ENCODE assay signal across 16 cellular contexts in the genomic region with DNA sequence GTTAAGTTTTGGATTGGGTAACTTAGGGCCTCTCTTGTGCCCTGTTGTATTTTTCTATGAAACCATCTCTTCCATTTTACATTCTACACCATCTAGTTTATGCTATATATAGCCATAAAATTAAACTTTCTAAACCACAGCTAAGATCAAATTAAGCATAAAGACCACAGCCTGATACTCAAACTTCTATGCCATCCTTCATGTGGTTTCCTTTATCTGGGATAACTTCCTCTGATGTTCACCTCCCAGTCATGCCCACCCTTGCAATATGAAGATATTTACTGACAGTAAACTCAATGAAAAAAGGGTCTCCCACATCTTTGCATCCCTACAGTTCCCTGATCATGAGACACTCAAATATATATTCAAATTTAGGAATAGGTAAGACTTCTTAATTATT. TPM values are rescaled to one million over a fixed set of nuclear protein-coding genes. Genes with fewer than 3 reads are reported as not detected.
DNase-seq lines count a peak whose midpoint lies in the region; ATAC-seq and TF ChIP-seq lines count a peak whose summit lies in the region.
"Had no signal": no experiment of that assay in that cellular context is flagged by ENCODE, and none has a peak within 500 bp of the region (broad histone marks: within the 10 kb centered on the region; RNA-seq: fewer than 3 reads in every experiment).

No MANE protein-coding gene starts in this region.

- peaks cover 38% of the 10 kb centered on the region for H3K36me3 Mint-ChIP-seq in T-helper 2 cell treated with Interferon-gamma antibody and Interleukin-4, amounts not matched to agents 5 μg/mL and 100 μg/mL, for 36 hours (ENCODE audit: low read depth)
- peaks cover 43% of the 10 kb centered on the region for H3K36me3 Mint-ChIP-seq in stimulated activated naive CD8-positive, alpha-beta T cell treated with anti-CD3 and anti-CD28 coated beads, Interleukin-15, Interleukin-2, amounts not matched to agents 100 ng/mL and 50 ng/mL, for 24 hours (ENCODE audit: low read depth)
- peaks cover 48% of the 10 kb centered on the region for H3K36me3 Mint-ChIP-seq in activated naive CD8-positive, alpha-beta T cell treated with anti-CD3 and anti-CD28 coated beads for 36 hours

- H3K27ac ChIP-seq in vagina, result no peak overlapping the region
- H3K27ac ChIP-seq: 22Rv1 had no signal

- H3K9me3 ChIP-seq in vagina, result no peaks in the 10 kb centered on the region

- peak overlapping the region; percentile 39 for H3K27ac Mint-ChIP-seq in T-helper 2 cell treated with Interferon-gamma antibody and Interleukin-4, amounts not matched to agents 5 μg/mL and 100 μg/mL, for 36 hours
- H3K27ac Mint-ChIP-seq in stimulated activated naive CD8-positive, alpha-beta T cell treated with anti-CD3 and anti-CD28 coated beads, Interleukin-15, Interleukin-2, amounts not matched to agents 100 ng/mL and 50 ng/mL, for 24 hours, result peak overlapping the region; percentile 43
- peak overlapping the region; percentile 72 for H3K27ac Mint-ChIP-seq in activated naive CD8-positive, alpha-beta T cell treated with anti-CD3 and anti-CD28 coated beads for 36 hours
- H3K27ac Mint-ChIP-seq in stimulated activated naive CD8-positive, alpha-beta T cell treated with anti-CD3 and anti-CD28 coated beads, Interleukin-15, amount 100 ng/mL, for 72 hours, result peak overlapping the region; percentile 10 to 12
- H3K27ac Mint-ChIP-seq: GM23338 had no signal

- no peak overlapping the region for H3K4me3 ChIP-seq in vagina
- H3K4me3 ChIP-seq: GM23338 had no signal

- H3K4me1 ChIP-seq in vagina, result peaks cover 27% of the 10 kb centered on the region

- H3K4me1 Mint-ChIP-seq in T-helper 2 cell treated with Interferon-gamma antibody and Interleukin-4, amounts not matched to agents 5 μg/mL and 100 μg/mL, for 36 hours (ENCODE audit: low read depth), result peaks cover 42% of the 10 kb centered on the region
- peaks cover 56% of the 10 kb centered on the region for H3K4me1 Mint-ChIP-seq in stimulated activated naive CD8-positive, alpha-beta T cell treated with anti-CD3 and anti-CD28 coated beads, Interleukin-15, Interleukin-2, amounts not matched to agents 100 ng/mL and 50 ng/mL, for 24 hours (ENCODE audit: low read depth)
- H3K4me1 Mint-ChIP-seq in activated naive CD8-positive, alpha-beta T cell treated with anti-CD3 and anti-CD28 coated beads for 36 hours, result peaks cover 42% of the 10 kb centered on the region
- H3K4me1 Mint-ChIP-seq in stimulated activated naive CD8-positive, alpha-beta T cell treated with anti-CD3 and anti-CD28 coated beads, Interleukin-15, amount 100 ng/mL, for 72 hours, result peaks cover 55% of the 10 kb centered on the region

- DNase-seq in T-helper 2 cell treated with Interferon-gamma antibody and Interleukin-4, amounts not matched to agents 5 μg/mL and 100 μg/mL, for 36 hours (ENCODE audit: low spot score), result no peak
- DNase-seq in T-helper 2 cell (no peak), vagina (ENCODE audit: extremely low spot score in 2 of 2) (no peak)
- no peak for DNase-seq in stimulated activated naive CD8-positive, alpha-beta T cell treated with anti-CD3 and anti-CD28 coated beads, Interleukin-15, Interleukin-2, amounts not matched to agents 100 U/mL and 50 U/mL, for 24 hours
- no peak for DNase-seq in activated naive CD8-positive, alpha-beta T cell treated with anti-CD3 and anti-CD28 coated beads for 36 hours
- no peak for DNase-seq in stimulated activated naive CD8-positive, alpha-beta T cell treated with anti-CD3 and anti-CD28 coated beads, Interleukin-15, amount 100 ng/mL, for 72 hours
- DNase-seq in activated CD8-positive, alpha-beta memory T cell treated with anti-CD3 and anti-CD28 coated beads, Interleukin-2, amount 50 U/mL, for 4 hours, result no peak
- DNase-seq: C1 segment of cervical spinal cord, DMS53, NCI-H1092, NCI-H1694, NCI-H69 had no signal

- no peaks in the 10 kb centered on the region for H3K27me3 ChIP-seq in vagina

- intact Hi-C loops in vagina (cut with DNase I), result no loop called here

- H3K27me3 Mint-ChIP-seq in T-helper 2 cell treated with Interferon-gamma antibody and Interleukin-4, amounts not matched to agents 5 μg/mL and 100 μg/mL, for 36 hours (ENCODE audit: low read depth), result no peaks in the 10 kb centered on the region
- no peaks in the 10 kb centered on the region for H3K27me3 Mint-ChIP-seq in stimulated activated naive CD8-positive, alpha-beta T cell treated with anti-CD3 and anti-CD28 coated beads, Interleukin-15, Interleukin-2, amounts not matched to agents 100 ng/mL and 50 ng/mL, for 24 hours
- H3K27me3 Mint-ChIP-seq in activated naive CD8-positive, alpha-beta T cell treated with anti-CD3 and anti-CD28 coated beads for 36 hours, result no peaks in the 10 kb centered on the region
- no peaks in the 10 kb centered on the region for H3K27me3 Mint-ChIP-seq in stimulated activated naive CD8-positive, alpha-beta T cell treated with anti-CD3 and anti-CD28 coated beads, Interleukin-15, amount 100 ng/mL, for 72 hours

- H3K4me3 Mint-ChIP-seq in T-helper 2 cell treated with Interferon-gamma antibody and Interleukin-4, amounts not matched to agents 5 μg/mL and 100 μg/mL, for 36 hours, result peak overlapping the region; percentile 39
- no peak overlapping the region for H3K4me3 Mint-ChIP-seq in stimulated activated naive CD8-positive, alpha-beta T cell treated with anti-CD3 and anti-CD28 coated beads, Interleukin-15, Interleukin-2, amounts not matched to agents 100 ng/mL and 50 ng/mL, for 24 hours
- peak overlapping the region; percentile 10 for H3K4me3 Mint-ChIP-seq in activated naive CD8-positive, alpha-beta T cell treated with anti-CD3 and anti-CD28 coated beads for 36 hours
- peak overlapping the region in 1 of 2 donors; percentile 8 for H3K4me3 Mint-ChIP-seq in stimulated activated naive CD8-positive, alpha-beta T cell treated with anti-CD3 and anti-CD28 coated beads, Interleukin-15, amount 100 ng/mL, for 72 hours
- H3K4me3 Mint-ChIP-seq: GM23338 had no signal

- H3K36me3 ChIP-seq in vagina, result peaks cover 0 to 22% of the 10 kb centered on the region in 2 donors

- TF ChIP-seq CTCF in vagina (IDR thresholded peaks at IDR 0.05), result no peak

- no peak for TF ChIP-seq POLR2A in vagina (IDR thresholded peaks at IDR 0.05)

- peaks cover 2% of the 10 kb centered on the region for H3K9me3 Mint-ChIP-seq in T-helper 2 cell treated with Interferon-gamma antibody and Interleukin-4, amounts not matched to agents 5 μg/mL and 100 μg/mL, for 36 hours
- no peaks in the 10 kb centered on the region for H3K9me3 Mint-ChIP-seq in stimulated activated naive CD8-positive, alpha-beta T cell treated with anti-CD3 and anti-CD28 coated beads, Interleukin-15, Interleukin-2, amounts not matched to agents 100 ng/mL and 50 ng/mL, for 24 hours
- no peaks in the 10 kb centered on the region for H3K9me3 Mint-ChIP-seq in activated naive CD8-positive, alpha-beta T cell treated with anti-CD3 and anti-CD28 coated beads for 36 hours
- H3K9me3 Mint-ChIP-seq in stimulated activated naive CD8-positive, alpha-beta T cell treated with anti-CD3 and anti-CD28 coated beads, Interleukin-15, amount 100 ng/mL, for 72 hours, result no peaks in the 10 kb centered on the region
- H3K9me3 Mint-ChIP-seq: GM23338 had no signal

- ATAC-seq in stimulated activated naive CD8-positive, alpha-beta T cell treated with anti-CD3 and anti-CD28 coated beads, Interleukin-15, Interleukin-2, amounts not matched to agents 100 U/mL and 50 U/mL, for 24 hours, result no peak
- no peak for ATAC-seq in stimulated activated naive CD8-positive, alpha-beta T cell treated with anti-CD3 and anti-CD28 coated beads, Interleukin-15, amount 100 ng/mL, for 72 hours
- ATAC-seq: GM23338, Right ventricle myocardium inferior had no signal

RNA-seq across cellular contexts. Expression of a gene that starts 4.2 kb away (rescaled TPM):
- 10 to 100 TPM; 42.2 to 45.3 TPM for total RNA-seq in activated naive CD8-positive, alpha-beta T cell treated with anti-CD3 and anti-CD28 coated beads for 36 hours
- total RNA-seq in vagina, result 55.0 TPM

RNA-seq across cellular contexts. Expression of a gene that starts 5.5 kb away (rescaled TPM):
- total RNA-seq in activated naive CD8-positive, alpha-beta T cell treated with anti-CD3 and anti-CD28 coated beads for 36 hours, result 10 to 100 TPM; 29.8 to 29.9 TPM
- total RNA-seq in vagina, result 18.4 TPM

RNA-seq across cellular contexts. Expression of a gene that starts 41.1 kb away (rescaled TPM):
- not detected for total RNA-seq in activated naive CD8-positive, alpha-beta T cell treated with anti-CD3 and anti-CD28 coated beads for 36 hours
- total RNA-seq in vagina, result not detected

RNA-seq across cellular contexts. Expression of a gene that starts 41.2 kb away (rescaled TPM):
- total RNA-seq in activated naive CD8-positive, alpha-beta T cell treated with anti-CD3 and anti-CD28 coated beads for 36 hours, result under 1 TPM; 0.08 to 0.10 TPM
- total RNA-seq in vagina, result 1.7 TPM

Comparison
In these comparisons a context has a peak if more than half of its experiments do, and no peak if none do; other contexts are left out.
1. H3K27ac Mint-ChIP-seq: peak in every context shown above with its lines; median percentile 72 in activated naive CD8-positive, alpha-beta T cell treated with anti-CD3 and anti-CD28 coated beads for 36 hours; 43 in stimulated activated naive CD8-positive, alpha-beta T cell treated with anti-CD3 and anti-CD28 coated beads, Interleukin-15, Interleukin-2, amounts not matched to agents 100 ng/mL and 50 ng/mL, for 24 hours; 39 in T-helper 2 cell treated with Interferon-gamma antibody and Interleukin-4, amounts not matched to agents 5 μg/mL and 100 μg/mL, for 36 hours; 11 in stimulated activated naive CD8-positive, alpha-beta T cell treated with anti-CD3 and anti-CD28 coated beads, Interleukin-15, amount 100 ng/mL, for 72 hours.